In the genomic region with DNA sequence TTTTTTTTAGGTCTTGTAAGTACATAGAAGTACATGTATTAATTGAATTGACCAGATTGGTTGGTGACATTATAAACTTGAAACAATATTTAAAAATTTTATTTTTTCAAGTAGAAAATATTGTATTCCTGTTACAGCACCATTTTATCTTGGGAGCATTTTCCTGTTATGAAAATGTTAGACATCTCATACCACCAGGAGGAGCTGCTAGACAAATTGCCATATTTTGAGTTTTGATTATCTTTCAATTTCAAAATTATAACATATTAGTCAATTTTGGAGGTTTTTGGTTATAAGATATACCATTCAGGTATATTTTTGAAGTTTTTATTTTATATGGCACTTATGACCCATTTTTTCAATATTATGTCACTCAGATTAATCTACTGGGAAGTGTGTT, we compare ENCODE assay signal across 1 cellular context.
TF ChIP-seq lines count a peak whose summit lies in the region.

No MANE protein-coding gene starts in this region.

TF ChIP-seq in IMR-90, 13 proteins besides CTCF, POLR2A, EP300 and RAD21:
- TF ChIP-seq SMC3 (IDR thresholded peaks at IDR 0.05; ENCODE audit: low read depth, low read length) (peak; percentile 40; the same call in 1 of the 2 replicates), MAZ (IDR thresholded peaks at IDR 0.05; ENCODE audit: borderline replicate concordance, low read depth, low read length) (no peak), FOS (IDR thresholded peaks at IDR 0.05; ENCODE audit: low read depth, low read length) (no peak)
